ENCODE assay signal across 9 cellular contexts in the genomic region with DNA sequence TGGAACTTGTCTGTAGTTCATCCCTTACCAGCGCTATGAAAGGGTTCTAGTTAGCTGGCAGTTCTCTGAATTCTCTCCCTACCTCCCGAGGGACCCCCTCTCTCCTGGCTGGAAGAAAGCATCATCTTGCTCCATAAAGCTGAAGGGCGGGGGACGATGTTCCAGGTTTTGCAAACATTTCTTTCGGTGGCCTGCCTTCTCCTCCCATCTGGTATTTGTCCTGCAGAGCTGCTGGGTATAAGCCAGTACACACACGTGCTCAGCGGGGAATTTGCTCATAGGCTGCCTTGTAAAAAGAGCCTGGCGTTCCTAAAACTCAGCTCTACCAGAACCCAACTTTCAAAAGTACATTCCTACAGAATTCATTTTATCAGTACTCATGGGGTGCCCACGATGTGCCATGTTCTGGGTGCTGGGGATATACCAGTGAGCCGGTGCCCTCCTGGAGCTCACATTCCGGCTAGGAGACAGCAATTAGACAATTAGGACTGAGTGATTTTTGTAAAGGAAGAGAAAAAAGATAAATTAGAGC. TPM values are rescaled to one million over a fixed set of nuclear protein-coding genes. Genes with fewer than 3 reads are reported as not detected.
DNase-seq lines count a peak whose midpoint lies in the region; ATAC-seq, FAIRE-seq and TF ChIP-seq lines count a peak whose summit lies in the region.
"Had no signal": no experiment of that assay in that cellular context is flagged by ENCODE, and none has a peak within 500 bp of the region (broad histone marks: within the 10 kb centered on the region; RNA-seq: fewer than 3 reads in every experiment).

No MANE protein-coding gene starts in this region.

- in situ Hi-C loops in HepG2 (cut with HindIII; ENCODE audit: extremely low pct_ligation_motif_present, low pct_unique_long_range_greater_than_20kb), result no loop called here

- TF ChIP-seq EP300 in HepG2 (IDR thresholded peaks at IDR 0.05; ENCODE audit: low read depth in 2 of 2, low read length in 2 of 2), result no peak
- TF ChIP-seq EP300 in HepG2 (CRISPR knock-in tag; IDR thresholded peaks at IDR 0.05; ENCODE audit: borderline replicate concordance), result no peak

- DNase-seq in NCI-H82 (lab: John Stamatoyannopoulos, UW), result peak; percentile 72
- DNase-seq in NCI-H82 treated with DMSO at 0.1 percent for 48 hours (lab: John Stamatoyannopoulos, UW; ENCODE audit: unreplicated experiment), result no peak
- no peak for DNase-seq in NT2/D1 (ENCODE audit: low read depth, low spot score)
- peak; percentile 74 for DNase-seq in HepG2 (ENCODE audit: low spot score)

- CTCF ChIA-PET in HepG2 (lab: Yijun Ruan, JAX; ENCODE audit: low intra/inter-chr PET ratio, low total read pairs), result interaction anchor here (0.8 to 2.0 kb wide), 3 partner anchors 50 to 54 kb away, joined by 3 to 8 read pairs (median 5); no protein-coding TSS in a partner anchor

- H3K4me3 ChIP-seq in NT2/D1 (ENCODE audit: insufficient read length, low read depth), result peak overlapping the region; percentile 90
- H3K4me3 ChIP-seq in HepG2 (replicated peaks in 1 of 3; ENCODE audit: insufficient read depth in 1 of 3, low read depth in 2 of 3, low read length in 3 of 3), result peak overlapping the region; percentile 71 to 96 (median 85)
- H3K4me3 ChIP-seq in subcutaneous abdominal adipose tissue (ENCODE audit: low read depth in 1 of 5, low read length in 5 of 5), result peak overlapping the region; percentile 73 to 97 (median 88)

- H3K4me2 ChIP-seq in HepG2 (ENCODE audit: low read depth, low read length), result peak overlapping the region; percentile 94

- no peak for TF ChIP-seq RAD21 in HepG2 (CRISPR knock-in tag; IDR thresholded peaks at IDR 0.05)

- TSS peak; percentile 89 for BruUV-seq in HepG2 (replicated peaks; lab: Mats Ljungman, UMichigan)

- no peak for TF ChIP-seq CTCF in HepG2 (CRISPR knock-in tag; IDR thresholded peaks at IDR 0.05)

- POLR2A ChIA-PET in HepG2 (lab: Yijun Ruan, JAX), result interaction anchor here (0.7 to 4.3 kb wide), 41 partner anchors 9 to 768 kb away, joined by 3 to 94 read pairs (median 8); partner anchors contain the start of genes ARMC7, ATP5PD, CDR2L and FDXR

- peak; percentile 86 for FAIRE-seq in HepG2 (lab: Jason Lieb, UNC)
- FAIRE-seq: islet of Langerhans had no signal

- ATAC-seq in HepG2, result peak; percentile 61
- no peak for ATAC-seq in GM21515 (IDR thresholded peaks at IDR 0.05; ENCODE audit: unreplicated experiment)
- ATAC-seq in HG03378 (IDR thresholded peaks at IDR 0.05; ENCODE audit: unreplicated experiment), result no peak

- peak overlapping the region; percentile 48 for H2AFZ ChIP-seq in HepG2 (ENCODE audit: low read length)

- H3K9ac ChIP-seq in NT2/D1 (ENCODE audit: insufficient read length, low read depth), result peak overlapping the region; percentile 96
- peak overlapping the region; percentile 90 for H3K9ac ChIP-seq in HepG2 (ENCODE audit: insufficient read depth, low read depth, low read length)
- H3K9ac ChIP-seq in subcutaneous abdominal adipose tissue (ENCODE audit: low read length in 5 of 5), result peak overlapping the region; percentile 56 to 97 (median 89)

- 8% methylated on average over 11 of the region's 11 CpGs for WGBS in HepG2 (ENCODE audit: low lambda C conversion rate)

- no peaks in the 10 kb centered on the region for H3K4me1 ChIP-seq in NT2/D1 (ENCODE audit: insufficient read depth, insufficient read length)
- peaks cover 28% of the 10 kb centered on the region for H3K4me1 ChIP-seq in HepG2 (ENCODE audit: insufficient read depth, low read length)
- H3K4me1 ChIP-seq in subcutaneous abdominal adipose tissue (ENCODE audit: control insufficient read depth in 5 of 5, insufficient read depth in 5 of 5, low read length in 5 of 5), result peaks cover 8 to 28% (median 27%) of the 10 kb centered on the region in 5 donors

- peaks cover 14% of the 10 kb centered on the region for H3K79me2 ChIP-seq in HepG2 (ENCODE audit: insufficient read depth, low read length)

- peak overlapping the region; percentile 84 for H3K27ac ChIP-seq in cingulate gyrus (ENCODE audit: low read depth, low read length)
- peak overlapping the region; percentile 85 for H3K27ac ChIP-seq in HepG2 (ENCODE audit: extremely low read length, insufficient read depth, low read length)
- peak overlapping the region; percentile 85 for H3K27ac ChIP-seq in subcutaneous abdominal adipose tissue (ENCODE audit: low read depth, low read length)

- intact Hi-C loops in HepG2 (cut with micrococcal nuclease; ENCODE audit: unreplicated experiment), result loop anchor here (1.0 kb wide), 1 partner anchor 21 kb away; no protein-coding TSS in a partner anchor

- TF ChIP-seq POLR2A in HepG2 (IDR thresholded peaks at IDR 0.05; ENCODE audit: insufficient read depth in 1 of 2, low read depth in 2 of 2, low read length in 2 of 2), result no peak

- H3K9me3 ChIP-seq in NT2/D1 (ENCODE audit: insufficient read depth, low read length), result no peaks in the 10 kb centered on the region
- no peaks in the 10 kb centered on the region for H3K9me3 ChIP-seq in HepG2 (ENCODE audit: low read length)
- no peaks in the 10 kb centered on the region for H3K9me3 ChIP-seq in subcutaneous abdominal adipose tissue (ENCODE audit: control insufficient read depth in 5 of 5, low read length in 5 of 5)

- no peaks in the 10 kb centered on the region for H4K20me1 ChIP-seq in HepG2 (ENCODE audit: insufficient read depth, low read length)

- no peaks in the 10 kb centered on the region for H3K27me3 ChIP-seq in NT2/D1 (ENCODE audit: insufficient read depth, insufficient read length)
- no peaks in the 10 kb centered on the region; a peak in 2 of 5 replicates for H3K27me3 ChIP-seq in HepG2 (ENCODE audit: control insufficient read depth in 1 of 2, insufficient read depth in 2 of 2, low read length in 2 of 2)
- H3K27me3 ChIP-seq in subcutaneous abdominal adipose tissue (ENCODE audit: control insufficient read depth in 5 of 5, insufficient read depth in 4 of 5, low read length in 5 of 5), result no peaks in the 10 kb centered on the region

- H3K36me3 ChIP-seq in NT2/D1 (ENCODE audit: insufficient read depth, insufficient read length, low read length) (peaks cover 17% of the 10 kb centered on the region), HepG2 (replicated peaks in 1 of 2; ENCODE audit: control insufficient read depth in 1 of 2, insufficient read depth in 2 of 2, low read length in 2 of 2) (peaks cover 3 to 5% of the 10 kb centered on the region in 2 experiments; a peak in 1 of 5 replicates), subcutaneous abdominal adipose tissue (ENCODE audit: control insufficient read depth in 5 of 5, insufficient read depth in 5 of 5, low read length in 5 of 5) (peaks cover 0 to 7% (median 4%) of the 10 kb centered on the region in 5 donors)

RNA-seq across cellular contexts. Expression of gene MRPL58, which starts 0.6 kb away (rescaled TPM):
- 68.9 and 101 TPM in 2 replicates for total RNA-seq in HepG2 (2016; rRNA removed; fragmentation: Illumina TruSeq; extraction: Trizol)
- 22.8 and 26.1 TPM in 2 replicates for total RNA-seq in HepG2 (2016; cell fraction: cytosol; rRNA removed; fragmentation: Illumina TruSeq; extraction: Trizol; ENCODE audit: low read depth)
- total RNA-seq in HepG2 (2016; cell fraction: insoluble cytoplasmic fraction; rRNA removed; fragmentation: Illumina TruSeq; extraction: Trizol), result 68.9 and 107 TPM in 2 replicates
- 25.3 and 26.8 TPM in 2 replicates for total RNA-seq in HepG2 (2016; cell fraction: membrane; rRNA removed; fragmentation: Illumina TruSeq; extraction: Trizol)
- total RNA-seq in HepG2 (2016; cell fraction: nucleus; rRNA removed; fragmentation: Illumina TruSeq; extraction: Trizol), result 19.6 and 20.1 TPM in 2 replicates
- 39.7 and 44.9 TPM in 2 replicates for polyA plus RNA-seq in HepG2 (2011; rRNA removed)
- 48.5 and 51.2 TPM in 2 replicates for polyA plus RNA-seq in HepG2 (2011; cell fraction: cytosol; rRNA removed)
- 12.5 and 12.9 TPM in 2 replicates for polyA plus RNA-seq in HepG2 (2011; cell fraction: nucleus; rRNA removed)
- polyA plus RNA-seq in HepG2 (2012), result 31.5 and 33.0 TPM in 2 replicates
- 17.5 and 19.1 TPM in 2 replicates for polyA plus RNA-seq in HepG2 (2016; cell fraction: cytosol; fragmentation: Illumina TruSeq; extraction: Trizol; ENCODE audit: low read depth)
- 94.5 and 112 TPM in 2 replicates for polyA plus RNA-seq in HepG2 (2016; cell fraction: insoluble cytoplasmic fraction; fragmentation: Illumina TruSeq; extraction: Trizol; ENCODE audit: low read depth)
- polyA plus RNA-seq in HepG2 (2016; cell fraction: membrane; fragmentation: Illumina TruSeq; extraction: Trizol; ENCODE audit: low read depth), result 18.1 and 20.4 TPM in 2 replicates
- 39.1 and 44.7 TPM in 2 replicates for polyA plus RNA-seq in HepG2 (2016; cell fraction: nucleus; fragmentation: Illumina TruSeq; extraction: Trizol; ENCODE audit: insufficient read depth, low read depth)
- polyA minus RNA-seq in HepG2 (2011; rRNA and poly(A)+ RNA removed; ENCODE audit: low replicate concordance), result 22.4 and 24.3 TPM in 2 replicates
- 14.2 and 15.5 TPM in 2 replicates for polyA minus RNA-seq in HepG2 (2011; cell fraction: cytosol; rRNA and poly(A)+ RNA removed)
- polyA minus RNA-seq in HepG2 (2011; cell fraction: nucleus; rRNA and poly(A)+ RNA removed), result 6.1 and 8.4 TPM in 2 replicates

RNA-seq across cellular contexts. Expression of gene CDR2L, which starts 24.4 kb away (rescaled TPM):
- 1.9 and 2.1 TPM in 2 replicates for total RNA-seq in HepG2 (2016; rRNA removed; fragmentation: Illumina TruSeq; extraction: Trizol)
- 0.62 and 0.81 TPM in 2 replicates for total RNA-seq in HepG2 (2016; cell fraction: cytosol; rRNA removed; fragmentation: Illumina TruSeq; extraction: Trizol; ENCODE audit: low read depth)
- 1.8 and 2.1 TPM in 2 replicates for total RNA-seq in HepG2 (2016; cell fraction: insoluble cytoplasmic fraction; rRNA removed; fragmentation: Illumina TruSeq; extraction: Trizol)
- 2.5 and 2.7 TPM in 2 replicates for total RNA-seq in HepG2 (2016; cell fraction: membrane; rRNA removed; fragmentation: Illumina TruSeq; extraction: Trizol)
- 1.7 TPM in 2 replicates for total RNA-seq in HepG2 (2016; cell fraction: nucleus; rRNA removed; fragmentation: Illumina TruSeq; extraction: Trizol)
- polyA plus RNA-seq in HepG2 (2011; rRNA removed), result 1.9 and 2.1 TPM in 2 replicates
- polyA plus RNA-seq in HepG2 (2011; cell fraction: cytosol; rRNA removed), result 1.3 and 2.5 TPM in 2 replicates
- polyA plus RNA-seq in HepG2 (2011; cell fraction: nucleus; rRNA removed), result 3.2 and 3.4 TPM in 2 replicates
- 0.63 and 2.1 TPM in 2 replicates for polyA plus RNA-seq in HepG2 (2012)
- polyA plus RNA-seq in HepG2 (2016; cell fraction: cytosol; fragmentation: Illumina TruSeq; extraction: Trizol; ENCODE audit: low read depth), result 0.72 and 1.0 TPM in 2 replicates
- polyA plus RNA-seq in HepG2 (2016; cell fraction: insoluble cytoplasmic fraction; fragmentation: Illumina TruSeq; extraction: Trizol; ENCODE audit: low read depth), result 2.8 and 3.4 TPM in 2 replicates
- 2.1 and 2.5 TPM in 2 replicates for polyA plus RNA-seq in HepG2 (2016; cell fraction: membrane; fragmentation: Illumina TruSeq; extraction: Trizol; ENCODE audit: low read depth)
- polyA plus RNA-seq in HepG2 (2016; cell fraction: nucleus; fragmentation: Illumina TruSeq; extraction: Trizol; ENCODE audit: insufficient read depth, low read depth), result 3.0 and 3.9 TPM in 2 replicates
- 3.6 and 20.5 TPM in 2 replicates for polyA minus RNA-seq in HepG2 (2011; rRNA and poly(A)+ RNA removed; ENCODE audit: low replicate concordance)
- polyA minus RNA-seq in HepG2 (2011; cell fraction: cytosol; rRNA and poly(A)+ RNA removed), result 1.3 and 2.9 TPM in 2 replicates
- polyA minus RNA-seq in HepG2 (2011; cell fraction: nucleus; rRNA and poly(A)+ RNA removed), result 0.50 and 0.90 TPM in 2 replicates

RNA-seq across cellular contexts. Expression of gene ATP5PD, which starts 34.9 kb away (rescaled TPM):
- 428 and 565 TPM in 2 replicates for total RNA-seq in HepG2 (2016; rRNA removed; fragmentation: Illumina TruSeq; extraction: Trizol)
- total RNA-seq in HepG2 (2016; cell fraction: cytosol; rRNA removed; fragmentation: Illumina TruSeq; extraction: Trizol; ENCODE audit: low read depth), result 145 and 147 TPM in 2 replicates
- 423 and 597 TPM in 2 replicates for total RNA-seq in HepG2 (2016; cell fraction: insoluble cytoplasmic fraction; rRNA removed; fragmentation: Illumina TruSeq; extraction: Trizol)
- total RNA-seq in HepG2 (2016; cell fraction: membrane; rRNA removed; fragmentation: Illumina TruSeq; extraction: Trizol), result 127 and 132 TPM in 2 replicates
- 130 and 138 TPM in 2 replicates for total RNA-seq in HepG2 (2016; cell fraction: nucleus; rRNA removed; fragmentation: Illumina TruSeq; extraction: Trizol)
- polyA plus RNA-seq in HepG2 (2011; rRNA removed), result 151 and 158 TPM in 2 replicates
- 234 and 269 TPM in 2 replicates for polyA plus RNA-seq in HepG2 (2011; cell fraction: cytosol; rRNA removed)
- polyA plus RNA-seq in HepG2 (2011; cell fraction: nucleus; rRNA removed), result 56.2 and 75.0 TPM in 2 replicates
- polyA plus RNA-seq in HepG2 (2012), result 326 and 491 TPM in 2 replicates
- polyA plus RNA-seq in HepG2 (2016; cell fraction: cytosol; fragmentation: Illumina TruSeq; extraction: Trizol; ENCODE audit: low read depth), result 154 and 165 TPM in 2 replicates
- polyA plus RNA-seq in HepG2 (2016; cell fraction: insoluble cytoplasmic fraction; fragmentation: Illumina TruSeq; extraction: Trizol; ENCODE audit: low read depth), result 570 and 628 TPM in 2 replicates
- polyA plus RNA-seq in HepG2 (2016; cell fraction: membrane; fragmentation: Illumina TruSeq; extraction: Trizol; ENCODE audit: low read depth), result 119 and 124 TPM in 2 replicates
- polyA plus RNA-seq in HepG2 (2016; cell fraction: nucleus; fragmentation: Illumina TruSeq; extraction: Trizol; ENCODE audit: insufficient read depth, low read depth), result 239 and 245 TPM in 2 replicates
- polyA minus RNA-seq in HepG2 (2011; rRNA and poly(A)+ RNA removed; ENCODE audit: low replicate concordance), result 144 and 283 TPM in 2 replicates
- 85.5 and 89.1 TPM in 2 replicates for polyA minus RNA-seq in HepG2 (2011; cell fraction: cytosol; rRNA and poly(A)+ RNA removed)
- 33.7 and 56.1 TPM in 2 replicates for polyA minus RNA-seq in HepG2 (2011; cell fraction: nucleus; rRNA and poly(A)+ RNA removed)

RNA-seq across cellular contexts. Expression of gene KCTD2, which starts 35.2 kb away (rescaled TPM):
- 27.5 and 28.3 TPM in 2 replicates for total RNA-seq in HepG2 (2016; rRNA removed; fragmentation: Illumina TruSeq; extraction: Trizol)
- total RNA-seq in HepG2 (2016; cell fraction: cytosol; rRNA removed; fragmentation: Illumina TruSeq; extraction: Trizol; ENCODE audit: low read depth), result 3.8 and 5.6 TPM in 2 replicates
- total RNA-seq in HepG2 (2016; cell fraction: insoluble cytoplasmic fraction; rRNA removed; fragmentation: Illumina TruSeq; extraction: Trizol), result 24.3 and 26.6 TPM in 2 replicates
- 15.3 and 15.8 TPM in 2 replicates for total RNA-seq in HepG2 (2016; cell fraction: membrane; rRNA removed; fragmentation: Illumina TruSeq; extraction: Trizol)
- 16.1 TPM in 2 replicates for total RNA-seq in HepG2 (2016; cell fraction: nucleus; rRNA removed; fragmentation: Illumina TruSeq; extraction: Trizol)
- 32.6 and 35.2 TPM in 2 replicates for polyA plus RNA-seq in HepG2 (2011; rRNA removed)
- polyA plus RNA-seq in HepG2 (2011; cell fraction: cytosol; rRNA removed), result 26.2 and 29.9 TPM in 2 replicates
- polyA plus RNA-seq in HepG2 (2011; cell fraction: nucleus; rRNA removed), result 26.6 and 29.2 TPM in 2 replicates
- polyA plus RNA-seq in HepG2 (2012), result 15.9 and 21.3 TPM in 2 replicates
- 2.8 and 2.9 TPM in 2 replicates for polyA plus RNA-seq in HepG2 (2016; cell fraction: cytosol; fragmentation: Illumina TruSeq; extraction: Trizol; ENCODE audit: low read depth)
- polyA plus RNA-seq in HepG2 (2016; cell fraction: insoluble cytoplasmic fraction; fragmentation: Illumina TruSeq; extraction: Trizol; ENCODE audit: low read depth), result 23.4 and 28.3 TPM in 2 replicates
- polyA plus RNA-seq in HepG2 (2016; cell fraction: membrane; fragmentation: Illumina TruSeq; extraction: Trizol; ENCODE audit: low read depth), result 9.8 and 10.2 TPM in 2 replicates
- 26.8 and 29.5 TPM in 2 replicates for polyA plus RNA-seq in HepG2 (2016; cell fraction: nucleus; fragmentation: Illumina TruSeq; extraction: Trizol; ENCODE audit: insufficient read depth, low read depth)
- 25.3 and 27.5 TPM in 2 replicates for polyA minus RNA-seq in HepG2 (2011; rRNA and poly(A)+ RNA removed; ENCODE audit: low replicate concordance)
- polyA minus RNA-seq in HepG2 (2011; cell fraction: cytosol; rRNA and poly(A)+ RNA removed), result 11.1 and 12.5 TPM in 2 replicates
- polyA minus RNA-seq in HepG2 (2011; cell fraction: nucleus; rRNA and poly(A)+ RNA removed), result 9.7 and 12.8 TPM in 2 replicates

RNA-seq across cellular contexts. Expression of gene HID1, which starts 39.3 kb away (rescaled TPM):
- 1.7 and 2.1 TPM in 2 replicates for total RNA-seq in HepG2 (2016; rRNA removed; fragmentation: Illumina TruSeq; extraction: Trizol)
- 0.53 TPM in 1 of 2 replicates, not detected in the other for total RNA-seq in HepG2 (2016; cell fraction: cytosol; rRNA removed; fragmentation: Illumina TruSeq; extraction: Trizol; ENCODE audit: low read depth)
- 1.7 and 2.0 TPM in 2 replicates for total RNA-seq in HepG2 (2016; cell fraction: insoluble cytoplasmic fraction; rRNA removed; fragmentation: Illumina TruSeq; extraction: Trizol)
- 0.48 and 1.1 TPM in 2 replicates for total RNA-seq in HepG2 (2016; cell fraction: membrane; rRNA removed; fragmentation: Illumina TruSeq; extraction: Trizol)
- 1.4 and 3.5 TPM in 2 replicates for total RNA-seq in HepG2 (2016; cell fraction: nucleus; rRNA removed; fragmentation: Illumina TruSeq; extraction: Trizol)
- polyA plus RNA-seq in HepG2 (2011; rRNA removed), result 10.6 and 17.1 TPM in 2 replicates
- polyA plus RNA-seq in HepG2 (2011; cell fraction: cytosol; rRNA removed), result 3.8 and 4.4 TPM in 2 replicates
- polyA plus RNA-seq in HepG2 (2011; cell fraction: nucleus; rRNA removed), result 65.2 and 76.6 TPM in 2 replicates
- polyA plus RNA-seq in HepG2 (2012), result 6.0 and 18.4 TPM in 2 replicates
- polyA plus RNA-seq in HepG2 (2016; cell fraction: cytosol; fragmentation: Illumina TruSeq; extraction: Trizol; ENCODE audit: low read depth), result 0.52 and 0.83 TPM in 2 replicates
- 2.4 and 3.5 TPM in 2 replicates for polyA plus RNA-seq in HepG2 (2016; cell fraction: insoluble cytoplasmic fraction; fragmentation: Illumina TruSeq; extraction: Trizol; ENCODE audit: low read depth)
- 1.6 and 1.8 TPM in 2 replicates for polyA plus RNA-seq in HepG2 (2016; cell fraction: membrane; fragmentation: Illumina TruSeq; extraction: Trizol; ENCODE audit: low read depth)
- polyA plus RNA-seq in HepG2 (2016; cell fraction: nucleus; fragmentation: Illumina TruSeq; extraction: Trizol; ENCODE audit: insufficient read depth, low read depth), result 6.5 and 7.2 TPM in 2 replicates
- polyA minus RNA-seq in HepG2 (2011; rRNA and poly(A)+ RNA removed; ENCODE audit: low replicate concordance), result 0.19 and 15.2 TPM in 2 replicates
- 2.5 and 3.1 TPM in 2 replicates for polyA minus RNA-seq in HepG2 (2011; cell fraction: cytosol; rRNA and poly(A)+ RNA removed)
- 8.4 and 9.3 TPM in 2 replicates for polyA minus RNA-seq in HepG2 (2011; cell fraction: nucleus; rRNA and poly(A)+ RNA removed)

Comparison
In these comparisons a context has a peak if more than half of its experiments do, and no peak if none do; other contexts are left out.
1. DNase-seq: peak in NCI-H82 (single experiment) and HepG2 (single experiment); none in NCI-H82 treated with DMSO at 0.1 percent for 48 hours (single experiment) and NT2/D1 (single experiment).
2. Peak in every context shown above with its lines, with median percentiles within 50 percentile points of each other: H3K4me3 ChIP-seq, H3K9ac ChIP-seq and H3K27ac ChIP-seq.